8 cellular contexts compared by ENCODE assay signal in the genomic region with DNA sequence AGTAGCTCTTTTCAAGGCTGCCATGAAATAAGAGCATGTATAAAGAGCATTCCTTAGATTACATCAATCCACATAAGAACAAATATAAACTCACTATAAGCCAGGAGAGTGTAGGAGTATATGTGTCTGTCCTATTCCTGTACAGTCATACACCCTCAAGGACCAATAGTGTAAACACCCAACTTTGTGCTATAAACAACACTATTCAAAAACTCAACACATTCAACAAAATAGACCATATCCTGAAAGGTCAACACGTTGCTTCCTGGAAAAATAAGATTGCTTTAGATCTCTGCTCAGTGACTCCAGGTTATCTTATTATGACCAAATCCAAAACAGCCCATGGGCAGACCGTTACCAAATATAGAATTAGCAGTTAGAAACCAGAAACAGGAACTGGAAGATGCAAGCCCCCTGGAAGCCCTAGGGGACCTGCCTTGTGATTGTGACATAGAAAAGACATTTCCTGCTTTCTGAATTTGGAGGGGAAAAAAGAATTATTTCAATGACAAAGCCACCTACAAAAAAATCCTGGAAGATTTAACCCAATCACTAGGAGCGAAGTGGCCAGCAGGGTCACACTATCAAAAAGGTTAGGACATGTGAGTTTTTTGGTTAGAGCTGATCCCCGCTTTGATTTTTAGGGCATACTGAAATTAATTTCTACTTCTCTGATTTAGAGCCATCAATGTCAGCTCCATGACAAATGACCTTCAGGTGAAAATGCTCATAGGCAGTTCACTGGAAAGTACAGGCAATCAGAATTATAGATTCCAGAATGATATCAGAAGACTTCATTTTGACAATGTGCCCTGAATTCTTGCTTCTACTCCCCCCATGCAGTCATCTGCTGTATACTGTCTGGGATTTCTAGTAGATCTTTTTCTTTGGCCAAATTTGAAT. TPM values are rescaled to one million over a fixed set of nuclear protein-coding genes. Genes with fewer than 3 reads are reported as not detected.
DNase-seq lines count a peak whose midpoint lies in the region; ATAC-seq, FAIRE-seq and TF ChIP-seq lines count a peak whose summit lies in the region.

No MANE protein-coding gene starts in this region.

- H3K79me1 ChIP-seq in IMR-90 (ENCODE audit: low read depth in 1 of 2, low read length in 2 of 2) = peaks cover 21 to 62% of the 10 kb centered on the region in 2 experiments

- H4K20me1 ChIP-seq in IMR-90 (ENCODE audit: insufficient read depth, low read length) (no peaks in the 10 kb centered on the region), GM12878 (ENCODE audit: control insufficient read depth, insufficient read depth) (no peaks in the 10 kb centered on the region)

- dilution Hi-C loops in IMR-90 (cut with HindIII; ENCODE audit: low sequenced_read_pairs, unreplicated experiment) = no loop called here

- H3K4me3 ChIP-seq in AG04450 (ENCODE audit: low read depth, low read length) (no peak overlapping the region), IMR-90 (ENCODE audit: insufficient read depth, low read depth, low read length) (no peak overlapping the region), GM12878 (peak overlapping the region; percentile 55; the same call in 1 of the 2 replicates), gastroesophageal sphincter (no peak overlapping the region)

- no peak overlapping the region for H2AK5ac ChIP-seq in IMR-90 (ENCODE audit: low read depth, low read length)

- FAIRE-seq in GM19239 (lab: Jason Lieb, UNC) (peak; percentile 89), GM12878 (lab: Jason Lieb, UNC) (no peak)

- in situ Hi-C loops in IMR-90 (cut with MboI; ENCODE audit: low sequenced_read_pairs) (no loop called here), GM12878 (cut with MboI) (no loop called here)

- no peak overlapping the region for H2AK9ac ChIP-seq in IMR-90 (replicated peaks; ENCODE audit: low read depth, low read length, poor library complexity)

- H4K91ac ChIP-seq in IMR-90 (ENCODE audit: insufficient read depth, low read depth, low read length) = peak overlapping the region; percentile 53

- no peaks in the 10 kb centered on the region for H3K27me3 ChIP-seq in AG04450 (ENCODE audit: control insufficient read depth, insufficient read depth, low read length)
- no peaks in the 10 kb centered on the region for H3K27me3 ChIP-seq in IMR-90 (ENCODE audit: control insufficient read depth, insufficient read depth, low read length)
- H3K27me3 ChIP-seq in GM12878 (replicated peaks in 1 of 2; ENCODE audit: control insufficient read depth in 2 of 2, insufficient read depth in 2 of 2, low read length in 1 of 2) = no peaks in the 10 kb centered on the region
- no peaks in the 10 kb centered on the region for H3K27me3 ChIP-seq in gastroesophageal sphincter

- peak overlapping the region; percentile 9; the same call in 1 of the 2 replicates for H3K4ac ChIP-seq in IMR-90 (ENCODE audit: low read depth, low read length)

- H2AFZ ChIP-seq in IMR-90 (replicated peaks; ENCODE audit: low read length, poor library complexity) (no peak overlapping the region), GM12878 (ENCODE audit: control insufficient read depth, low read depth, low read length) (peak overlapping the region; percentile 41)

- H2BK20ac ChIP-seq in IMR-90 (ENCODE audit: low read depth, low read length) = peak overlapping the region; percentile 2; the same call in 1 of the 2 replicates

- POLR2A ChIA-PET in AG04450 (lab: Yijun Ruan, JAX) (interaction anchor here (0.7 to 1.3 kb wide), 2 partner anchors 10 to 31 kb away, joined by 4 read pairs; no protein-coding TSS in a partner anchor), IMR-90 (lab: Charles Lee; ENCODE audit: unreplicated experiment) (no interaction called here), GM12878 (lab: Charles Lee) (interaction anchor here (0.6 to 3.7 kb wide), 8 partner anchors 10 to 57 kb away, joined by 3 to 20 read pairs (median 4); no protein-coding TSS in a partner anchor)

- H3K18ac ChIP-seq in IMR-90 (ENCODE audit: low read depth, low read length) = peak overlapping the region; percentile 58

- CTCF ChIA-PET in AG04450 (lab: Charles Lee) (interaction anchor here (0.7 to 2.1 kb wide), 2 partner anchors 70 to 94 kb away, joined by 3 to 10 read pairs; no protein-coding TSS in a partner anchor), IMR-90 (lab: Yijun Ruan, JAX) (interaction anchor here (0.8 to 1.5 kb wide), 2 partner anchors 17 to 70 kb away, joined by 3 to 6 read pairs; no protein-coding TSS in a partner anchor), GM12878 (lab: Yijun Ruan, JAX) (interaction anchor here (0.6 to 5.0 kb wide), 10 partner anchors 18 to 70 kb away, joined by 3 to 41 read pairs (median 3); no protein-coding TSS in a partner anchor)

- TF ChIP-seq POLR2A in IMR-90 (IDR thresholded peaks at IDR 0.05; ENCODE audit: low read depth, low read length) = no peak
- TF ChIP-seq POLR2A in GM12878 (IDR thresholded peaks at IDR 0.05; ENCODE audit: low read depth, low read length) = no peak
- TF ChIP-seq POLR2A in gastroesophageal sphincter (IDR thresholded peaks at IDR 0.05) = no peak

- H4K5ac ChIP-seq in IMR-90 (ENCODE audit: low read depth, low read length) = peak overlapping the region; percentile 32; the same call in 1 of the 2 replicates

- TF ChIP-seq EP300 in GM12878 (IDR thresholded peaks at IDR 0.05; ENCODE audit: borderline replicate concordance in 1 of 2, control insufficient read depth in 1 of 2, low read depth in 2 of 2, low read length in 2 of 2) (peak; percentile 89 to 91), gastroesophageal sphincter (IDR thresholded peaks at IDR 0.05) (no peak)

- DNase-seq in AG04450 (ENCODE audit: low read depth, low spot score) = peak; percentile 45
- no peak for DNase-seq in GM19239 (ENCODE audit: insufficient read length, low spot score)
- peak; percentile 79 for DNase-seq in IMR-90
- peak; percentile 52 for DNase-seq in GM12878 (ENCODE audit: low read depth, low spot score)
- DNase-seq in pulmonary artery endothelial cell (ENCODE audit: low read depth, low spot score) = peak; percentile 86
- DNase-seq in NCI-H2081 treated with DMSO at 0.1 percent for 48 hours (lab: John Stamatoyannopoulos, UW) = no peak
- DNase-seq in cerebellum (ENCODE audit: low spot score) = no peak

- WGBS in IMR-90 (ENCODE audit: extremely low coverage in 2 of 2, insufficient read length in 1 of 2), 2 experiments = no CpG with 5 or more reads among the region's 4 CpGs
- WGBS in GM12878 (ENCODE audit: insufficient coverage, insufficient replicate concordance, low lambda C conversion rate, missing lambda C conversion rate) = 18% methylated on average over 4 of the region's 4 CpGs
- 50 to 90% methylated on average over 2 to 4 of the region's 4 CpGs for WGBS in gastroesophageal sphincter (ENCODE audit: low coverage in 1 of 2), 2 donors

- RAD21 ChIA-PET in GM12878 (lab: Charles Lee; ENCODE audit: unreplicated experiment) = interaction anchor here (0.6 to 5.3 kb wide), 13 partner anchors 12 to 89 kb away, joined by 3 to 42 read pairs (median 5); a partner anchor contains a TSS

- peak; percentile 97 for ATAC-seq in IMR-90 (ENCODE audit: low read depth)
- ATAC-seq in GM12878 = peak; percentile 83
- no peak for ATAC-seq in gastroesophageal sphincter

- no peak overlapping the region for H3K56ac ChIP-seq in IMR-90 (ENCODE audit: extremely low read depth, insufficient read depth, low read length)

- H3K4me1 ChIP-seq in IMR-90 (ENCODE audit: control insufficient read depth, insufficient read depth, low read length) = peaks cover 5% of the 10 kb centered on the region
- peaks cover 24% of the 10 kb centered on the region for H3K4me1 ChIP-seq in GM12878 (ENCODE audit: control insufficient read depth, insufficient read depth, low read length)
- H3K4me1 ChIP-seq in gastroesophageal sphincter = peaks cover 0 to 19% (median 4%) of the 10 kb centered on the region in 3 donors

- H3K27ac ChIP-seq in AG04450 (ENCODE audit: low read depth, low read length) (no peak overlapping the region), IMR-90 (ENCODE audit: insufficient read depth, low read length) (peak overlapping the region; percentile 37; the same call in 1 of the 2 replicates), GM12878 (ENCODE audit: control insufficient read depth, insufficient read depth) (peak overlapping the region; percentile 86), gastroesophageal sphincter (peak overlapping the region in 2 of 4 donors; percentile 32 to 33)

- peak overlapping the region; percentile 16 for H3K14ac ChIP-seq in IMR-90 (replicated peaks; ENCODE audit: low read depth, low read length)

- SMC1A ChIA-PET in GM12878 (lab: Charles Lee; ENCODE audit: uncharacterized antibody, unreplicated experiment) = interaction anchor here (0.9 to 8.4 kb wide), 21 partner anchors 11 to 88 kb away, joined by 3 to 70 read pairs (median 6); a partner anchor contains a TSS

- H3K9me3 ChIP-seq in AG04450 (ENCODE audit: control insufficient read depth, insufficient read depth, low read length) (no peaks in the 10 kb centered on the region), IMR-90 (ENCODE audit: control insufficient read depth, insufficient read depth, low read length) (no peaks in the 10 kb centered on the region), GM12878 (replicated peaks; ENCODE audit: control insufficient read depth, insufficient read depth, low read length) (no peaks in the 10 kb centered on the region), gastroesophageal sphincter (no peaks in the 10 kb centered on the region)

- no peak overlapping the region for H3K9ac ChIP-seq in IMR-90 (ENCODE audit: low read depth, low read length)
- peak overlapping the region; percentile 25 for H3K9ac ChIP-seq in GM12878 (ENCODE audit: control insufficient read depth, insufficient read depth, low read length)

- BruUV-seq in IMR-90 (replicated peaks; lab: Mats Ljungman, UMichigan) (no TSS peak), GM12878 (replicated peaks; lab: Mats Ljungman, UMichigan) (no TSS peak)

- H4K8ac ChIP-seq in IMR-90 (ENCODE audit: low read depth in 2 of 2, low read length in 2 of 2) = 0 out of 4 replicates have a peak overlapping the region, but pooled peaks of 1 of the 2 experiments have one; percentile 14

- 0 out of 3 replicates have a peak overlapping the region, but pooled peaks have one; percentile 9 for H2BK15ac ChIP-seq in IMR-90 (ENCODE audit: low read depth, low read length)

- H2BK120ac ChIP-seq in IMR-90 (ENCODE audit: low read depth, low read length) = peak overlapping the region; percentile 20

- intact Hi-C loops in IMR-90 (cut with micrococcal nuclease) = no loop called here
- intact Hi-C loops in GM12878 (cut with micrococcal nuclease; ENCODE audit: unreplicated experiment) = loop anchor here (2.0 kb wide), 1 partner anchor 70 kb away; no protein-coding TSS in a partner anchor

- TF ChIP-seq RAD21 in IMR-90 (IDR thresholded peaks at IDR 0.05; ENCODE audit: low read length) (no peak), GM12878 (IDR thresholded peaks at IDR 0.05; ENCODE audit: insufficient read depth, low read depth, low read length) (no peak)

- TF ChIP-seq CTCF in AG04450 (IDR thresholded peaks at IDR 0.05; ENCODE audit: low read depth, low read length) = no peak
- no peak for TF ChIP-seq CTCF in IMR-90 (conservative IDR thresholded peaks at IDR 0.05; ENCODE audit: low read depth, low read length)
- no peak for TF ChIP-seq CTCF in GM12878 (IDR thresholded peaks at IDR 0.05 in 2 of 3, conservative IDR thresholded peaks at IDR 0.05 in 1 of 3; ENCODE audit: control insufficient read depth in 2 of 3, extremely low read depth in 1 of 3, insufficient read depth in 1 of 3, low read depth in 3 of 3, low read length in 3 of 3)
- no peak for TF ChIP-seq CTCF in gastroesophageal sphincter (IDR thresholded peaks at IDR 0.05)

- H3K79me2 ChIP-seq in GM12878 (ENCODE audit: control insufficient read depth, insufficient read depth, low read length) = no peaks in the 10 kb centered on the region

- peak overlapping the region; percentile 14 for H2BK5ac ChIP-seq in IMR-90 (ENCODE audit: low read depth, low read length, poor library complexity, severe bottlenecking)

- H3K36me3 ChIP-seq in IMR-90 (ENCODE audit: control insufficient read depth, insufficient read depth, low read length) (peaks cover 6% of the 10 kb centered on the region; the same call in 1 of the 2 replicates), GM12878 (ENCODE audit: control insufficient read depth in 2 of 2, insufficient read depth in 2 of 2, low read length in 1 of 2) (peaks cover 0 to 1% of the 10 kb centered on the region in 2 experiments; a peak in 3 of 4 replicates), gastroesophageal sphincter (peaks cover 0 to 7% of the 10 kb centered on the region in 2 donors)

- H3K4me2 ChIP-seq in IMR-90 (ENCODE audit: low read depth, low read length) = peak overlapping the region; percentile 24; the same call in 1 of the 2 replicates
- peak overlapping the region; percentile 63 for H3K4me2 ChIP-seq in GM12878 (ENCODE audit: control insufficient read depth, insufficient read depth)

- no peak overlapping the region for H3K23ac ChIP-seq in IMR-90 (ENCODE audit: low read depth, low read length)

- peaks cover 11% of the 10 kb centered on the region for H3K9me1 ChIP-seq in IMR-90 (ENCODE audit: insufficient read depth, low read length)

RNA-seq across cellular contexts. Expression of a gene that starts 59.9 kb away (rescaled TPM):
- 15.3 and 19.4 TPM in 2 replicates for polyA plus RNA-seq in AG04450 (2011; rRNA removed)
- polyA minus RNA-seq in AG04450 (2011; rRNA and poly(A)+ RNA removed) = 12.9 and 18.9 TPM in 2 replicates
- total RNA-seq in IMR-90 (2012; rRNA removed) = 12.9 and 15.3 TPM in 2 replicates
- 6.5 TPM in 2 replicates for polyA plus RNA-seq in IMR-90 (2012; rRNA removed)
- polyA plus RNA-seq in IMR-90 (2012; cell fraction: cytosol; rRNA removed) = 2.1 and 2.3 TPM in 2 replicates
- 1.2 and 3.8 TPM in 2 replicates for polyA plus RNA-seq in IMR-90 (2012; cell fraction: nucleus; rRNA removed; ENCODE audit: low replicate concordance)
- total RNA-seq in GM12878 (2013; cell fraction: nucleolus; rRNA removed) = 43.9 and 45.4 TPM in 2 replicates
- 11.7 and 12.9 TPM in 2 replicates for total RNA-seq in GM12878 (2014; rRNA removed)
- 10.0 and 10.5 TPM in 2 replicates for total RNA-seq in GM12878 (2014; rRNA removed; fragmentation: Illumina TruSeq; extraction: Trizol)
- total RNA-seq in GM12878 (2021) = 10.6 and 11.4 TPM in 2 replicates
- polyA plus RNA-seq in GM12878 (2011; ENCODE audit: low read depth) = 1.8 TPM
- 16.3 and 21.7 TPM in 2 replicates for polyA plus RNA-seq in GM12878 (2011; rRNA removed)
- 8.5 and 9.4 TPM in 2 replicates for polyA plus RNA-seq in GM12878 (2011; cell fraction: cytosol; rRNA removed)
- 7.8 and 7.9 TPM in 2 replicates for polyA plus RNA-seq in GM12878 (2011; cell fraction: nucleus; rRNA removed)
- 2.2 and 2.6 TPM in 2 replicates for polyA plus RNA-seq in GM12878 (2012)
- polyA plus RNA-seq in GM12878 (2014; fragmentation: Illumina TruSeq; extraction: Trizol) = 13.7 and 16.6 TPM in 2 replicates
- polyA plus RNA-seq in GM12878 (2014; fragmentation: Nextera tagmentation; extraction: Ambion mirVana) = 1 to 10 TPM; 2.3 to 3.1 TPM
- 6.3 and 7.9 TPM in 2 replicates for polyA plus RNA-seq in GM12878 (2014; rRNA removed)
- polyA plus RNA-seq in GM12878 (2016; fragmentation: Nextera tagmentation; extraction: Ambion mirVana) = 10 to 100 TPM; 10.9 to 11.3 TPM
- polyA minus RNA-seq in GM12878 (2011; rRNA and poly(A)+ RNA removed) = 19.3 and 22.0 TPM in 2 replicates
- 7.1 and 8.2 TPM in 2 replicates for polyA minus RNA-seq in GM12878 (2011; cell fraction: cytosol; rRNA and poly(A)+ RNA removed)
- 7.3 and 12.1 TPM in 2 replicates for polyA minus RNA-seq in GM12878 (2011; cell fraction: nucleus; rRNA and poly(A)+ RNA removed)
- 24.3 and 24.4 TPM in 2 replicates for total RNA-seq in pulmonary artery endothelial cell
- total RNA-seq in gastroesophageal sphincter = 1 to 10 TPM; 5.4 to 9.6 (median 6.2) TPM
- 5.5 TPM for total RNA-seq in cerebellum

Comparison
In these comparisons a context has a peak if more than half of its experiments do, and no peak if none do; other contexts are left out.
1. DNase-seq: peak in AG04450 (single experiment), IMR-90 (single experiment), GM12878 (single experiment) and pulmonary artery endothelial cell (single experiment); none in GM19239 (single experiment), NCI-H2081 treated with DMSO at 0.1 percent for 48 hours (single experiment) and cerebellum (single experiment).